Comparison of ENCODE assay signal across 19 cellular contexts in the genomic region with DNA sequence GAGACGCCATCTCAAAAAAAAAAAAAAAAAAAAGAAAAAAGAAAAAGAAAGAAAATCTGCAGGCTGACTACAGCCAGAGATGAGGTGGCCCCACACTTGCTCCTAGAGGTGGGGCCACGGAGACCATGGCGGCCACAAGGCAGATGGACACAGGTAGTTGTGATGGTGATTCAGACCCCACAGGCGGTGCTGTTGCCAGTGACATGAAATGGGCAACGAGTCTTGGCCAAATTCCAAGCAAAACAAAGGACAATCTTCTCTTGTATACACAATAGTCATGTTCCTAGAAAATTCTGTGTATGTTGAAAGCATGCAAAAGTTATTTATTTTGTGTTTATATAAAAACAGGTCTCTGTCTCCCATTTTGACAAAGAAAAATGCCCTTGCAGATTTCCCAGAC. TPM values are rescaled to one million over a fixed set of nuclear protein-coding genes. Genes with fewer than 3 reads are reported as not detected.
DNase-seq lines count a peak whose midpoint lies in the region; ATAC-seq and TF ChIP-seq lines count a peak whose summit lies in the region.
"Had no signal": no experiment of that assay in that cellular context is flagged by ENCODE, and none has a peak within 500 bp of the region (broad histone marks: within the 10 kb centered on the region; RNA-seq: fewer than 3 reads in every experiment).

No MANE protein-coding gene starts in this region.

- H3K27me3 ChIP-seq in body of pancreas: no peaks in the 10 kb centered on the region
- H3K27me3 ChIP-seq: BLaER1 treated with 17β-estradiol and CSF1 and Interleukin-3, amounts not matched to agents 10 nM and 100 nM had no signal

- H3K4me3 Mint-ChIP-seq in chondrocyte (ENCODE audit: unreplicated experiment): no peak overlapping the region
- H3K4me3 Mint-ChIP-seq: activated B cell treated with CpG ODN at 0.5 μM for 24 hours had no signal

- ATAC-seq in body of pancreas (peak; percentile 63), GM21619 (IDR thresholded peaks at IDR 0.05; ENCODE audit: unreplicated experiment) (no peak)

- intact Hi-C loops in body of pancreas (cut with DNase I): no loop called here

- H3K4me3 ChIP-seq in body of pancreas: no peak overlapping the region
- H3K4me3 ChIP-seq: BLaER1 treated with 17β-estradiol and CSF1 and Interleukin-3, amounts not matched to agents 10 nM and 100 nM; esophagus squamous epithelium; sigmoid colon had no signal

- H3K36me3 ChIP-seq in body of pancreas (replicated peaks in 1 of 2; ENCODE audit: insufficient read depth in 1 of 2, low read depth in 2 of 2): no peaks in the 10 kb centered on the region
- H3K36me3 ChIP-seq: BLaER1 treated with 17β-estradiol and CSF1 and Interleukin-3, amounts not matched to agents 10 nM and 100 nM; esophagus squamous epithelium; sigmoid colon had no signal

- H3K9me3 ChIP-seq in body of pancreas: no peaks in the 10 kb centered on the region
- H3K9me3 ChIP-seq: BLaER1 treated with 17β-estradiol and CSF1 and Interleukin-3, amounts not matched to agents 10 nM and 100 nM; esophagus squamous epithelium; sigmoid colon had no signal

- H3K9me3 Mint-ChIP-seq in chondrocyte (ENCODE audit: low read depth): no peaks in the 10 kb centered on the region
- H3K9me3 Mint-ChIP-seq: activated B cell treated with CpG ODN at 0.5 μM for 24 hours had no signal

- peaks cover 31% of the 10 kb centered on the region for H3K4me1 ChIP-seq in body of pancreas
- H3K4me1 ChIP-seq: esophagus squamous epithelium, sigmoid colon had no signal

- peak; percentile 26 for DNase-seq in HT1080 (ENCODE audit: low read depth)
- peak; percentile 24 to 65 for DNase-seq in NCI-H2081 (lab: John Stamatoyannopoulos, UW)
- peak; percentile 54 to 77 (median 72) for DNase-seq in body of pancreas
- DNase-seq in pons (ENCODE audit: low spot score): peak; percentile 60
- DNase-seq in activated naive CD4-positive, alpha-beta T cell treated with anti-CD3 and anti-CD28 coated beads, Interleukin-2, amount 50 U/mL, for 16 hours: no peak
- DNase-seq in chondrocyte (ENCODE audit: low spot score): no peak
- DNase-seq: activated B cell treated with CpG ODN at 0.5 μM for 24 hours; activated effector memory CD4-positive, alpha-beta T cell treated with anti-CD3 and anti-CD28 coated beads, Interleukin-2, amount 50 U/mL, for 16 hours; esophagus squamous epithelium; GOT3; hippocampal formation; NCI-H446 treated with DMSO at 0.1 percent for 48 hours; nucleus accumbens; sigmoid colon; stimulated activated CD4-positive, alpha-beta T cell treated with anti-CD3 and anti-CD28 coated beads, Interleukin-4, amount 100 ng/mL, for 1 hour; stimulated activated CD8-positive, alpha-beta memory T cell treated with anti-CD3 and anti-CD28 coated beads, Interleukin-4, amount 100 ng/mL, for 48 hours; T-helper 1 cell had no signal

- H3K27ac ChIP-seq in body of pancreas: peak overlapping the region in 2 of 4 donors; percentile 16 to 24
- H3K27ac ChIP-seq: BLaER1 treated with 17β-estradiol and CSF1 and Interleukin-3, amounts not matched to agents 10 nM and 100 nM; esophagus squamous epithelium; sigmoid colon had no signal

- 21 to 42% methylated on average over 5 of the region's 5 CpGs for WGBS in body of pancreas, 2 donors

- TF ChIP-seq POLR2A in body of pancreas (IDR thresholded peaks at IDR 0.05): no peak

- no peaks in the 10 kb centered on the region for H3K4me1 Mint-ChIP-seq in chondrocyte (ENCODE audit: low read depth)
- H3K4me1 Mint-ChIP-seq: activated B cell treated with CpG ODN at 0.5 μM for 24 hours had no signal

- TF ChIP-seq CTCF in body of pancreas (IDR thresholded peaks at IDR 0.05) (peak in 3 of 7 experiments; percentile 38 to 48 (median 39)), chondrocyte (IDR thresholded peaks at IDR 0.05) (no peak)

- no peaks in the 10 kb centered on the region for H3K36me3 Mint-ChIP-seq in chondrocyte (ENCODE audit: low read depth)

- H3K27ac Mint-ChIP-seq in chondrocyte (ENCODE audit: unreplicated experiment): no peak overlapping the region
- H3K27ac Mint-ChIP-seq: activated B cell treated with CpG ODN at 0.5 μM for 24 hours had no signal

- peaks cover 25% of the 10 kb centered on the region for H3K27me3 Mint-ChIP-seq in chondrocyte (ENCODE audit: low read depth)

RNA-seq across cellular contexts. Expression of gene DAGLA, which starts 22.6 kb away (rescaled TPM):
- 3.7 and 6.2 TPM in 2 replicates for total RNA-seq in HT1080 (2014; rRNA removed; shearing (Covaris generic))
- polyA plus RNA-seq in HT1080 (2015; cell fraction: cytosol; rRNA removed): 5.3 and 5.9 TPM in 2 replicates
- 9.5 and 10.1 TPM in 2 replicates for polyA plus RNA-seq in HT1080 (2015; cell fraction: nucleus; rRNA removed)
- 1 to 10 TPM; 7.0 to 9.9 TPM for total RNA-seq in body of pancreas
- total RNA-seq in chondrocyte: 2.8 to 5.5 TPM (median 4.8 TPM) in 3 replicates
- total RNA-seq: activated B cell treated with CpG ODN at 0.5 μM for 24 hours had no signal

Comparison
In these comparisons a context has a peak if more than half of its experiments do, and no peak if none do; other contexts are left out.
1. DNase-seq: peak in HT1080 (single experiment), NCI-H2081 (2 of 2), body of pancreas (4 of 4) and pons (single experiment); none in activated naive CD4-positive, alpha-beta T cell treated with anti-CD3 and anti-CD28 coated beads, Interleukin-2, amount 50 U/mL, for 16 hours (single experiment) and chondrocyte (single experiment).